In the genomic region with DNA sequence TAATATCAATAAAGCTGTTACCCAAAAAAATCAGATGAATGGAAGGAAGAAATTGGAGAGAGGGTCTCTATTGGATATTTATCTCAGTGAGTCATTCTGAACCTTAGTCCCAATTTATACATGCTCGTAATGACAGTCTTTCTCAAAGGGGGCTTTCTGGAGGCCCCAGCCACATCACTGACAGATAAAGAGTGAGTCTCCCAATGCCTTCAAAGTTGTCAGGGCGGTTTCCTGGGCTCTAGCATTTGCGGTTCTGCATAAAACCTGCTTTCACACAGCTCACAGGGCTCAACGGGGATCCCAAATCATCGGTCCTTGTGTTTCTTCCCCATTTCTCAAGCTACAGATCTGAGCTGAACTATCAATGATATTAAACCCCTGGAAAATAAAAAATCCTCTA, we compare ENCODE assay signal across 32 cellular contexts. TPM values are rescaled to one million over a fixed set of nuclear protein-coding genes. Genes with fewer than 3 reads are reported as not detected.
DNase-seq lines count a peak whose midpoint lies in the region; ATAC-seq and TF ChIP-seq lines count a peak whose summit lies in the region.
"Had no signal": no experiment of that assay in that cellular context is flagged by ENCODE, and none has a peak within 500 bp of the region (broad histone marks: within the 10 kb centered on the region; RNA-seq: fewer than 3 reads in every experiment).

No MANE protein-coding gene starts in this region.

- POLR2A ChIA-PET in CD4-positive, alpha-beta memory T cell (lab: Charles Lee; ENCODE audit: partially characterized antibody), result no interaction called here

- no peak overlapping the region for H3K9ac ChIP-seq in trophoblast cell (ENCODE audit: low read length)
- H3K9ac ChIP-seq: parathyroid adenoma had no signal

- H4K12ac ChIP-seq in trophoblast cell (ENCODE audit: low read depth, low read length), result no peak overlapping the region

- no peak overlapping the region for H2AK5ac ChIP-seq in trophoblast cell (ENCODE audit: low read length)

- peak overlapping the region; percentile 64 for H2BK12ac ChIP-seq in trophoblast cell (ENCODE audit: low read length)

- no peak overlapping the region for H3K4ac ChIP-seq in trophoblast cell (ENCODE audit: low read depth, low read length)

- peaks cover 5 to 8% (median 6%) of the 10 kb centered on the region in 4 donors for H3K4me1 Mint-ChIP-seq in CD4-positive, alpha-beta memory T cell
- peaks cover 15% of the 10 kb centered on the region for H3K4me1 Mint-ChIP-seq in activated naive CD8-positive, alpha-beta T cell treated with anti-CD3 and anti-CD28 coated beads for 36 hours
- H3K4me1 Mint-ChIP-seq: nephron had no signal

- H4K8ac ChIP-seq in trophoblast cell (ENCODE audit: low read depth, low read length), result no peak overlapping the region

- no peak overlapping the region for H3K4me3 ChIP-seq in CD4-positive, alpha-beta memory T cell (ENCODE audit: low read length in 2 of 2)
- H3K4me3 ChIP-seq in GM12865 (ENCODE audit: low read depth, low read length) (peak overlapping the region; percentile 50), trophoblast cell (ENCODE audit: low read depth, low read length) (no peak overlapping the region)
- H3K4me3 ChIP-seq: ascending aorta, cardiac muscle cell, lower lobe of right lung, mucosa of descending colon, SJSA1, skin epidermis, thoracic aorta had no signal

- H3K4me3 Mint-ChIP-seq in CD4-positive, alpha-beta memory T cell, result no peak overlapping the region
- no peak overlapping the region for H3K4me3 Mint-ChIP-seq in activated naive CD8-positive, alpha-beta T cell treated with anti-CD3 and anti-CD28 coated beads for 36 hours
- H3K4me3 Mint-ChIP-seq: activated naive CD8-positive, alpha-beta T cell treated with anti-CD3 and anti-CD28 coated beads, Interleukin-2, amount 10 ng/mL, durations not matched to agents 7 days and 5 days; nephron had no signal

- no peaks in the 10 kb centered on the region for H3K79me2 ChIP-seq in trophoblast cell (ENCODE audit: control insufficient read depth, insufficient read depth, low read length, poor library complexity)
- H3K79me2 ChIP-seq: parathyroid adenoma had no signal

- no peak overlapping the region for H3K18ac ChIP-seq in trophoblast cell (ENCODE audit: low read length)

- peak overlapping the region in 4 of 7 donors; percentile 26 to 94 (median 44) for H3K27ac Mint-ChIP-seq in CD4-positive, alpha-beta memory T cell
- H3K27ac Mint-ChIP-seq in activated naive CD8-positive, alpha-beta T cell treated with anti-CD3 and anti-CD28 coated beads for 36 hours, result peak overlapping the region; percentile 87
- H3K27ac Mint-ChIP-seq: activated naive CD8-positive, alpha-beta T cell treated with anti-CD3 and anti-CD28 coated beads, Interleukin-2, amount 10 ng/mL, durations not matched to agents 7 days and 5 days had no signal

- no CpG with 5 or more reads among the region's 5 CpGs for WGBS in trophoblast cell (ENCODE audit: extremely low coverage, insufficient coverage, insufficient read length)

- no peak overlapping the region for H3K27ac ChIP-seq in CD4-positive, alpha-beta memory T cell (ENCODE audit: low read depth, low read length)
- H3K27ac ChIP-seq in trophoblast cell (ENCODE audit: low read depth, low read length), result no peak overlapping the region
- H3K27ac ChIP-seq: ascending aorta, thoracic aorta had no signal

- no peaks in the 10 kb centered on the region for H3K27me3 Mint-ChIP-seq in CD4-positive, alpha-beta memory T cell
- no peaks in the 10 kb centered on the region for H3K27me3 Mint-ChIP-seq in activated naive CD8-positive, alpha-beta T cell treated with anti-CD3 and anti-CD28 coated beads for 36 hours
- H3K27me3 Mint-ChIP-seq: activated naive CD8-positive, alpha-beta T cell treated with anti-CD3 and anti-CD28 coated beads, Interleukin-2, amount 10 ng/mL, durations not matched to agents 7 days and 5 days had no signal

- no peaks in the 10 kb centered on the region for H3K9me3 ChIP-seq in CD4-positive, alpha-beta memory T cell (ENCODE audit: control insufficient read depth in 1 of 2, low read length in 2 of 2)
- no peaks in the 10 kb centered on the region for H3K9me3 ChIP-seq in trophoblast cell (ENCODE audit: insufficient read depth, low read depth, low read length)
- H3K9me3 ChIP-seq: ascending aorta, lower lobe of right lung, mucosa of descending colon, SJSA1, thoracic aorta had no signal

- TF ChIP-seq CTCF in GM12865 (IDR thresholded peaks at IDR 0.05; ENCODE audit: insufficient read depth, low read depth, low read length, missing control alignments), result no peak

- H3K27me3 ChIP-seq in CD4-positive, alpha-beta memory T cell (ENCODE audit: insufficient read depth, low read length), result no peaks in the 10 kb centered on the region
- H3K27me3 ChIP-seq in trophoblast cell (ENCODE audit: insufficient read depth, low read length), result no peaks in the 10 kb centered on the region
- H3K27me3 ChIP-seq: ascending aorta, cardiac muscle cell, SJSA1 had no signal

- H3K36me3 ChIP-seq in CD4-positive, alpha-beta memory T cell (ENCODE audit: insufficient read depth, low read length), result no peaks in the 10 kb centered on the region
- H3K36me3 ChIP-seq in trophoblast cell (ENCODE audit: control insufficient read depth in 1 of 2, insufficient read depth in 2 of 2, low read length in 2 of 2), result no peaks in the 10 kb centered on the region
- H3K36me3 ChIP-seq: ascending aorta, cardiac muscle cell, lower lobe of right lung, SJSA1, thoracic aorta had no signal

- no peak overlapping the region for H3K4me2 ChIP-seq in trophoblast cell (ENCODE audit: low read length)

- H3K9me3 Mint-ChIP-seq in CD4-positive, alpha-beta memory T cell, result no peaks in the 10 kb centered on the region
- no peaks in the 10 kb centered on the region for H3K9me3 Mint-ChIP-seq in activated naive CD8-positive, alpha-beta T cell treated with anti-CD3 and anti-CD28 coated beads for 36 hours
- H3K9me3 Mint-ChIP-seq: activated naive CD8-positive, alpha-beta T cell treated with anti-CD3 and anti-CD28 coated beads, Interleukin-2, amount 10 ng/mL, durations not matched to agents 7 days and 5 days had no signal

- H2BK5ac ChIP-seq in trophoblast cell (ENCODE audit: low read depth, low read length, poor library complexity), result no peak overlapping the region

- CTCF ChIA-PET in CD4-positive, alpha-beta memory T cell (lab: Charles Lee; ENCODE audit: partially characterized antibody), result interaction anchor here (1.9 kb wide), 1 partner anchor 18 kb away, joined by 5 read pairs; a partner anchor contains a TSS

- H4K91ac ChIP-seq in trophoblast cell (ENCODE audit: low read depth, low read length), result no peak overlapping the region

- intact Hi-C loops in CD4-positive, alpha-beta memory T cell (cut with micrococcal nuclease), result no loop called here

- no peak for DNase-seq in CD4-positive, alpha-beta memory T cell
- DNase-seq in GM12865 (ENCODE audit: low read depth) (peak; percentile 63), trophoblast cell (no peak), Ammon's horn (ENCODE audit: low spot score) (no peak), midbrain (lab: John Stamatoyannopoulos, UW) (no peak)
- DNase-seq in activated naive CD8-positive, alpha-beta T cell treated with anti-CD3 and anti-CD28 coated beads for 36 hours, result no peak
- DNase-seq: activated CD8-positive, alpha-beta memory T cell treated with anti-CD3 and anti-CD28 coated beads, Interleukin-2, amount 50 U/mL, for 4 hours; activated effector memory CD4-positive, alpha-beta T cell treated with Interleukin-2 at 50 U/mL for 16 hours; activated naive CD8-positive, alpha-beta T cell treated with anti-CD3 and anti-CD28 coated beads, Interleukin-2, amount 10 ng/mL, durations not matched to agents 7 days and 5 days; C1 segment of cervical spinal cord; cortex of kidney; DND-41; effector memory CD4-positive, alpha-beta T cell; GF-D8; GOT3; hypothalamus; lower lobe of right lung; mucosa of descending colon; NCI-H1048; NCI-H2107; NCI-H345; retina; RPMI8226; stimulated activated naive CD4-positive, alpha-beta T cell treated with Interleukin-2 at 50 U/mL for 16 hours had no signal

- no peak overlapping the region for H2AFZ ChIP-seq in trophoblast cell (ENCODE audit: insufficient read depth, low read length, poor library complexity)

- no peak for ATAC-seq in HG03045 (IDR thresholded peaks at IDR 0.05; ENCODE audit: unreplicated experiment)
- ATAC-seq: lower lobe of right lung, mucosa of descending colon had no signal

- H3K4me1 ChIP-seq in CD4-positive, alpha-beta memory T cell (ENCODE audit: insufficient read depth, low read length), result no peaks in the 10 kb centered on the region
- H3K4me1 ChIP-seq in trophoblast cell (ENCODE audit: control insufficient read depth in 1 of 2, insufficient read depth in 2 of 2, low read length in 2 of 2), result peaks cover 0 to 6% of the 10 kb centered on the region in 2 experiments
- H3K4me1 ChIP-seq: ascending aorta, parathyroid adenoma had no signal

- no peak overlapping the region for H2BK120ac ChIP-seq in trophoblast cell (ENCODE audit: insufficient read depth, low read length, poor library complexity)

- H3K79me1 ChIP-seq in trophoblast cell (ENCODE audit: low read length), result peaks cover 10% of the 10 kb centered on the region

- peak overlapping the region; percentile 66 for H3K14ac ChIP-seq in trophoblast cell (ENCODE audit: low read length)

- H3K23ac ChIP-seq in trophoblast cell (ENCODE audit: low read length), result no peak overlapping the region

- peaks cover 16 to 35% of the 10 kb centered on the region in 2 donors for H3K36me3 Mint-ChIP-seq in CD4-positive, alpha-beta memory T cell
- H3K36me3 Mint-ChIP-seq in activated naive CD8-positive, alpha-beta T cell treated with anti-CD3 and anti-CD28 coated beads for 36 hours, result peaks cover 3% of the 10 kb centered on the region
- H3K36me3 Mint-ChIP-seq: activated naive CD8-positive, alpha-beta T cell treated with anti-CD3 and anti-CD28 coated beads, Interleukin-2, amount 10 ng/mL, durations not matched to agents 7 days and 5 days had no signal

RNA-seq across cellular contexts. Expression of a gene that starts 17.3 kb away (rescaled TPM):
- 10 to 100 TPM; 14.6 to 16.3 TPM for total RNA-seq in CD4-positive, alpha-beta memory T cell
- 10 to 100 TPM in 1 of 2 donors, 1 to 10 TPM in 1; 9.6 to 10.3 TPM for polyA plus RNA-seq in CD4-positive, alpha-beta memory T cell
- total RNA-seq in activated naive CD8-positive, alpha-beta T cell treated with anti-CD3 and anti-CD28 coated beads for 36 hours, result under 1 TPM; 0.84 to 0.89 TPM
- polyA plus RNA-seq in trophoblast cell (2013), result 1.7 and 1.8 TPM in 2 replicates

RNA-seq across cellular contexts. Expression of a gene that starts 18.7 kb away (rescaled TPM):
- 10 to 100 TPM; 19.9 to 22.7 TPM for total RNA-seq in CD4-positive, alpha-beta memory T cell
- 10 to 100 TPM; 31.7 to 33.4 TPM for polyA plus RNA-seq in CD4-positive, alpha-beta memory T cell
- total RNA-seq in activated naive CD8-positive, alpha-beta T cell treated with anti-CD3 and anti-CD28 coated beads for 36 hours, result 10 to 100 TPM; 33.8 to 36.4 TPM
- polyA plus RNA-seq in trophoblast cell (2013), result 78.2 and 82.7 TPM in 2 replicates

Comparison
In these comparisons a context has a peak if more than half of its experiments do, and no peak if none do; other contexts are left out.
1. RNA of a gene that starts 17.3 kb away (total RNA-seq): 14.6 to 16.3 TPM in CD4-positive, alpha-beta memory T cell; 0.84 to 0.89 TPM in activated naive CD8-positive, alpha-beta T cell treated with anti-CD3 and anti-CD28 coated beads for 36 hours; every median in the first group is over 4 times any median in the second.